ENCODE assay signal across 2 cellular contexts in genomic region chr5:40799248-40799647, GRCh38.
TF ChIP-seq lines count a peak whose summit lies in the region.

No MANE protein-coding gene starts in this region.

TF ChIP-seq in SK-N-SH, 30 proteins besides CTCF, POLR2A, EP300 and RAD21 (continued from another document):
- TF ChIP-seq USF2 (IDR thresholded peaks at IDR 0.05; ENCODE audit: borderline replicate concordance, low read depth, low read length) (no peak), ZBTB33 (IDR thresholded peaks at IDR 0.05; ENCODE audit: borderline replicate concordance, low read depth) (no peak), PBX3 (IDR thresholded peaks at IDR 0.05) (no peak), MXI1 (IDR thresholded peaks at IDR 0.05; ENCODE audit: low read depth, low read length) (no peak), REST (IDR thresholded peaks at IDR 0.05; ENCODE audit: low read depth, low read length) (no peak)

TF ChIP-seq in SK-N-SH treated with all-trans-retinoic acid at 6 μM for 48 hours, 23 proteins besides CTCF, POLR2A, EP300 and RAD21 (continued from another document):
- TF ChIP-seq PATZ1 (CRISPR knock-in tag; IDR thresholded peaks at IDR 0.05; ENCODE audit: borderline replicate concordance) (no peak), RARB (CRISPR knock-in tag; IDR thresholded peaks at IDR 0.05) (no peak), ZFP3 (CRISPR knock-in tag; IDR thresholded peaks at IDR 0.05) (no peak), CREB5 (CRISPR knock-in tag; IDR thresholded peaks at IDR 0.05; ENCODE audit: low read depth) (no peak), TSHZ2 (CRISPR knock-in tag; IDR thresholded peaks at IDR 0.05) (no peak), OSR1 (CRISPR knock-in tag; IDR thresholded peaks at IDR 0.05) (no peak)
